ENCODE assay signal across 8 cellular contexts in the genomic region with DNA sequence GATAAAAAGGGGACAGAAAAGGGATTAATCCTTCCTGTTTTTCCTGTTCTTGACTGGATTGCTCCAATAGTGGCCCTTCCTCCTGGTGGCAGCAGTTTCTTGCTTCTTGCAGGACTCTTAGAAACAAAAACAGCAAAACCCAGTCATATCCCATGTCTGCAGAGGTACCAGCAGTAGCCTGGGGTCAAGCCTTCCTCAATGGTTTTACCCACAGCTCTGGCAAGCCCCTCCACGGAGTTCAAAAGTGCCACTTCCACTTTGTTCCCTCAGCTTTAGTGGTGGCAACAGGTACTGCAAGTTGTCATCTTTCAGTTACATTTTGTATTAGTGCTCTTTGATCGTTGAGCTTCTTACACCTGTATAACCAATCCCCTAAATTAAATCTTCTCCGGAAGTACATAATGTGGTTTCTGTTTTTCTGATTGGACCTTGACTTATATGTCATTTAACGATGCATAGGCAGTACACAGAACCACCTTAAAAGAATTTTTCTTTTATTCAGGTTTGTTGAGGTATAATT. TPM values are rescaled to one million over a fixed set of nuclear protein-coding genes. Genes with fewer than 3 reads are reported as not detected.
A peak's percentile ranks its signal among the peaks of the same experiment; 100 is the strongest.
DNase-seq lines count a peak whose midpoint lies in the region; ATAC-seq and TF ChIP-seq lines count a peak whose summit lies in the region.

No MANE protein-coding gene starts in this region.

- H3K36me3 ChIP-seq in heart right ventricle = no peaks in the 10 kb centered on the region
- H3K36me3 ChIP-seq in PC-3 (ENCODE audit: low read depth, low read length) = no peaks in the 10 kb centered on the region

- POLR2A ChIA-PET in PC-3 (lab: Charles Lee; ENCODE audit: unreplicated experiment) = interaction anchor here (0.7 kb wide), 1 partner anchor 8 kb away, joined by 3 read pairs; no protein-coding TSS in a partner anchor

- no peaks in the 10 kb centered on the region for H4K20me1 ChIP-seq in PC-3 (ENCODE audit: low read length)

- no peaks in the 10 kb centered on the region for H3K79me2 ChIP-seq in PC-3 (ENCODE audit: low read length)

- H3K9ac ChIP-seq in PC-3 (ENCODE audit: low read length) = no peak overlapping the region

- no peak for ATAC-seq in heart right ventricle
- ATAC-seq in PC-3 = peak; percentile 53
- ATAC-seq in HG02981 (IDR thresholded peaks at IDR 0.05; ENCODE audit: unreplicated experiment) = no peak

- 44 to 45% methylated on average over 4 of the region's 4 CpGs for WGBS in heart right ventricle, 2 donors

- peak overlapping the region; percentile 62; the same call in 1 of the 2 replicates for H3K4me2 ChIP-seq in PC-3 (ENCODE audit: low read length)

- H3K4me1 ChIP-seq in heart right ventricle (peaks cover 0 to 5% (median 0%) of the 10 kb centered on the region in 9 donors), PC-3 (ENCODE audit: insufficient read depth, low read length) (no peaks in the 10 kb centered on the region)

- no peaks in the 10 kb centered on the region for H3K9me3 ChIP-seq in heart right ventricle
- H3K9me3 ChIP-seq in PC-3 (ENCODE audit: low read length) = no peaks in the 10 kb centered on the region

- H3F3A ChIP-seq in PC-3 (ENCODE audit: low read length, unreplicated experiment) = no peaks in the 10 kb centered on the region

- TF ChIP-seq CTCF in heart right ventricle (IDR thresholded peaks at IDR 0.05) = peak; percentile 22 to 66 (median 44)
- TF ChIP-seq CTCF in HFFc6 (IDR thresholded peaks at IDR 0.05) = peak; percentile 79
- peak; percentile 63 for TF ChIP-seq CTCF in PC-3 (conservative IDR thresholded peaks at IDR 0.05; ENCODE audit: low read depth, low read length)
- TF ChIP-seq CTCF in progenitor cell of endocrine pancreas (IDR thresholded peaks at IDR 0.05; ENCODE audit: unreplicated experiment) = peak; percentile 62

- H3K4me3 Mint-ChIP-seq in HFFc6 (peak overlapping the region; percentile 35; the same call in 1 of the 2 replicates), progenitor cell of endocrine pancreas (ENCODE audit: low read depth) (no peak overlapping the region)

- DNase-seq in heart right ventricle = no peak
- DNase-seq in cardiac septum (ENCODE audit: low spot score) = no peak
- DNase-seq in HFFc6 = no peak
- peak; percentile 37 for DNase-seq in PC-3
- peak; percentile 12 for DNase-seq in effector CD4-positive, alpha-beta T cell
- DNase-seq in progenitor cell of endocrine pancreas (ENCODE audit: low spot score, unreplicated experiment) = no peak
- no peak for DNase-seq in HuH-7.5 (ENCODE audit: low spot score)

- H3K27me3 Mint-ChIP-seq in HFFc6 (ENCODE audit: insufficient read depth) (peaks cover 13% of the 10 kb centered on the region), progenitor cell of endocrine pancreas (peaks cover 7% of the 10 kb centered on the region)

- H3K27ac ChIP-seq in heart right ventricle (no peak overlapping the region), PC-3 (ENCODE audit: low read length) (no peak overlapping the region)

- CTCF ChIA-PET in PC-3 (lab: Charles Lee) = interaction anchor here (0.6 to 1.0 kb wide), 2 partner anchors 30 to 561 kb away, joined by 4 read pairs; no protein-coding TSS in a partner anchor

- H3K9me3 Mint-ChIP-seq in HFFc6 = no peaks in the 10 kb centered on the region
- no peaks in the 10 kb centered on the region for H3K9me3 Mint-ChIP-seq in progenitor cell of endocrine pancreas (ENCODE audit: low read depth)

- H3K4me1 Mint-ChIP-seq in HFFc6 (ENCODE audit: low read depth) (no peaks in the 10 kb centered on the region; the same call in 1 of the 2 replicates), progenitor cell of endocrine pancreas (ENCODE audit: low read depth) (peaks cover 1% of the 10 kb centered on the region)

- no peaks in the 10 kb centered on the region for H3K9me2 ChIP-seq in PC-3 (replicated peaks; ENCODE audit: low read length)

- H3K4me3 ChIP-seq in heart right ventricle = no peak overlapping the region
- no peak overlapping the region; the same call in 1 of the 2 replicates for H3K4me3 ChIP-seq in PC-3 (ENCODE audit: low read length)

- intact Hi-C loops in heart right ventricle (cut with DNase I) (no loop called here), cardiac septum (cut with DNase I) (no loop called here), PC-3 (cut with micrococcal nuclease) (no loop called here)

- no peak overlapping the region for H3K27ac Mint-ChIP-seq in HFFc6
- no peak overlapping the region for H3K27ac Mint-ChIP-seq in progenitor cell of endocrine pancreas

- H3K27me3 ChIP-seq in heart right ventricle = peaks cover 0 to 16% (median 1%) of the 10 kb centered on the region in 7 donors
- no peaks in the 10 kb centered on the region for H3K27me3 ChIP-seq in PC-3 (ENCODE audit: low read length)

- BruUV-seq in PC-3 (replicated peaks; lab: Mats Ljungman, UMichigan) = no TSS peak

- peak overlapping the region; percentile 79 for H2AFZ ChIP-seq in PC-3 (ENCODE audit: low read length)

- H3K36me3 Mint-ChIP-seq in HFFc6 (ENCODE audit: low read depth) (no peaks in the 10 kb centered on the region), progenitor cell of endocrine pancreas (ENCODE audit: insufficient read depth) (no peaks in the 10 kb centered on the region)

RNA-seq across cellular contexts. Expression of a gene that starts 8.7 kb away (rescaled TPM):
- total RNA-seq in heart right ventricle (10 to 100 TPM; 21.5 to 36.2 (median 26.8) TPM), cardiac septum (21.6 TPM), PC-3 (2014; rRNA removed) (11.6 and 14.1 TPM in 2 replicates), progenitor cell of endocrine pancreas (20.2 and 20.8 TPM in 2 replicates)
- polyA plus RNA-seq in heart right ventricle = 10 to 100 TPM in 1 of 2 donors, 1 to 10 TPM in 1; 8.7 to 12.9 TPM
- total RNA-seq in HFFc6 (2021; fragmentation: NEBNext Ultra II Directional; extraction: Animal tissue kit (Norgen Biotek cat#: 25700)) = 10 to 100 TPM; 23.5 to 31.7 (median 24.5) TPM

Comparison
In these comparisons a context has a peak if more than half of its experiments do, and no peak if none do; other contexts are left out.
1. DNase-seq: peak in PC-3 (single experiment) and effector CD4-positive, alpha-beta T cell (single experiment); none in heart right ventricle (0 of 2), cardiac septum (single experiment), HFFc6 (single experiment), progenitor cell of endocrine pancreas (single experiment) and HuH-7.5 (single experiment).
2. Peak in every context shown above with its lines, with median percentiles within 50 percentile points of each other: CTCF ChIP-seq.